In genomic region chrX:68754406-68754805, GRCh38 we compare ENCODE assay signal across 1 cellular context.
TF ChIP-seq lines count a peak whose summit lies in the region.

No MANE protein-coding gene starts in this region.

TF ChIP-seq in A549, 52 proteins besides CTCF, POLR2A, EP300 and RAD21:
- no peak for TF ChIP-seq POLR2AphosphoS2 (conservative IDR thresholded peaks at IDR 0.05; ENCODE audit: low read length)
- TF ChIP-seq MAZ (IDR thresholded peaks at IDR 0.05; ENCODE audit: borderline replicate concordance, low read depth, low read length) = no peak
- TF ChIP-seq JUN (IDR thresholded peaks at IDR 0.05) = no peak
- TF ChIP-seq PHF8 (IDR thresholded peaks at IDR 0.05; ENCODE audit: borderline replicate concordance, low read depth) = no peak
- no peak for TF ChIP-seq CEBPB (IDR thresholded peaks at IDR 0.05)
- TF ChIP-seq REST (IDR thresholded peaks at IDR 0.05) = no peak
- no peak for TF ChIP-seq KDM1A (IDR thresholded peaks at IDR 0.05; ENCODE audit: low read depth)
- no peak for TF ChIP-seq HOXB13 (CRISPR knock-in tag; IDR thresholded peaks at IDR 0.05; ENCODE audit: low read depth)
- TF ChIP-seq JUNB (IDR thresholded peaks at IDR 0.05) = no peak
- TF ChIP-seq RCOR1 (IDR thresholded peaks at IDR 0.05; ENCODE audit: low read depth, low read length) = no peak
- no peak for TF ChIP-seq SREBF2 (IDR thresholded peaks at IDR 0.05)
- TF ChIP-seq CHD2 (IDR thresholded peaks at IDR 0.05; ENCODE audit: low read length, partially characterized antibody) = no peak
- no peak for TF ChIP-seq RARB (CRISPR knock-in tag; IDR thresholded peaks at IDR 0.05)
- no peak for TF ChIP-seq CBX2 (IDR thresholded peaks at IDR 0.05; ENCODE audit: borderline replicate concordance, low read depth)
- TF ChIP-seq CBX8 (IDR thresholded peaks at IDR 0.05) = no peak
- TF ChIP-seq EHMT2 (IDR thresholded peaks at IDR 0.05; ENCODE audit: low read depth) = no peak
- no peak for TF ChIP-seq KDM5A (IDR thresholded peaks at IDR 0.05)
